In genomic region chr4:81003549-81004240, GRCh38 we compare ENCODE assay signal across 13 cellular contexts. TPM values are rescaled to one million over a fixed set of nuclear protein-coding genes. Genes with fewer than 3 reads are reported as not detected.
DNase-seq lines count a peak whose midpoint lies in the region; ATAC-seq and TF ChIP-seq lines count a peak whose summit lies in the region.
"Had no signal": no experiment of that assay in that cellular context is flagged by ENCODE, and none has a peak within 500 bp of the region (broad histone marks: within the 10 kb centered on the region; RNA-seq: fewer than 3 reads in every experiment).

No MANE protein-coding gene starts in this region.

- H3K4me1 Mint-ChIP-seq in activated CD4-positive, alpha-beta memory T cell treated with anti-CD3 and anti-CD28 coated beads, Interleukin-2, amount 10 ng/mL, durations not matched to agents 7 days and 5 days, result no peaks in the 10 kb centered on the region
- H3K4me1 Mint-ChIP-seq in stimulated activated memory B cell treated with anti-CD40 and anti-IgM and Interleukin-4, amounts not matched to agents 10 μg/mL and 1 μg/mL and 100 μg/mL, for 72 hours, result peaks cover 12% of the 10 kb centered on the region

- no peak overlapping the region for H3K9ac ChIP-seq in SK-N-MC (ENCODE audit: insufficient read length)

- ATAC-seq in GM19467 (IDR thresholded peaks at IDR 0.05; ENCODE audit: unreplicated experiment) (peak; percentile 100), HG03025 (IDR thresholded peaks at IDR 0.05; ENCODE audit: low FRiP score, unreplicated experiment) (peak; percentile 94)
- no peak for ATAC-seq in stimulated activated memory B cell treated with anti-CD40 and anti-IgM and Interleukin-4, amounts not matched to agents 10 μg/mL and 1 μg/mL and 100 μg/mL, for 72 hours

- no peaks in the 10 kb centered on the region for H3K4me1 ChIP-seq in SJCRH30

- H3K27ac ChIP-seq in SK-N-MC (no peak overlapping the region), SJCRH30 (no peak overlapping the region)

- H3K27me3 Mint-ChIP-seq in activated CD4-positive, alpha-beta memory T cell treated with anti-CD3 and anti-CD28 coated beads, Interleukin-2, amount 10 ng/mL, durations not matched to agents 7 days and 5 days, result peaks cover 6% of the 10 kb centered on the region
- peaks cover under 1% of the 10 kb centered on the region for H3K27me3 Mint-ChIP-seq in stimulated activated memory B cell treated with anti-CD40 and anti-IgM and Interleukin-4, amounts not matched to agents 10 μg/mL and 1 μg/mL and 100 μg/mL, for 72 hours
- H3K27me3 Mint-ChIP-seq: IgD-negative memory B cell had no signal

- DNase-seq in GM13977 (ENCODE audit: low spot score) (peak; percentile 5), SK-N-MC (ENCODE audit: low read depth, low spot score) (peak; percentile 32), SJCRH30 (no peak)
- no peak for DNase-seq in activated CD4-positive, alpha-beta memory T cell treated with anti-CD3 and anti-CD28 coated beads, Interleukin-2, amount 10 ng/mL, durations not matched to agents 7 days and 5 days
- no peak for DNase-seq in activated CD4-positive, CD25-positive, alpha-beta regulatory T cell treated with anti-CD3 and anti-CD28 coated beads, Interleukin-2, amount 50 U/mL, for 72 hours
- DNase-seq: erythroblast, kidney glomerular epithelial cell, NCI-H2171 treated with DMSO at 0.1 percent for 48 hours, SIG-M5 had no signal

- H3K27me3 ChIP-seq in SJCRH30, result no peaks in the 10 kb centered on the region

- H3K9me3 ChIP-seq in SK-N-MC (ENCODE audit: low read depth, low read length) (no peaks in the 10 kb centered on the region), SJCRH30 (replicated peaks) (no peaks in the 10 kb centered on the region)

- in situ Hi-C loops in GM13977 (cut with MboI; ENCODE audit: low pct_unique_long_range_greater_than_20kb, low sequenced_read_pairs, unreplicated experiment), result no loop called here

- H3K36me3 ChIP-seq in SK-N-MC (ENCODE audit: insufficient read depth, low read length), result no peaks in the 10 kb centered on the region
- H3K36me3 ChIP-seq in SJCRH30, result no peaks in the 10 kb centered on the region; the same call in 1 of the 2 replicates

- H3K4me3 ChIP-seq in SK-N-MC (no peak overlapping the region), SJCRH30 (no peak overlapping the region)

- H3K36me3 Mint-ChIP-seq in activated CD4-positive, alpha-beta memory T cell treated with anti-CD3 and anti-CD28 coated beads, Interleukin-2, amount 10 ng/mL, durations not matched to agents 7 days and 5 days (ENCODE audit: low read depth), result no peaks in the 10 kb centered on the region
- H3K36me3 Mint-ChIP-seq in stimulated activated memory B cell treated with anti-CD40 and anti-IgM and Interleukin-4, amounts not matched to agents 10 μg/mL and 1 μg/mL and 100 μg/mL, for 72 hours, result no peaks in the 10 kb centered on the region

- peaks cover 4% of the 10 kb centered on the region for H3K9me3 Mint-ChIP-seq in activated CD4-positive, alpha-beta memory T cell treated with anti-CD3 and anti-CD28 coated beads, Interleukin-2, amount 10 ng/mL, durations not matched to agents 7 days and 5 days
- peaks cover 5% of the 10 kb centered on the region for H3K9me3 Mint-ChIP-seq in stimulated activated memory B cell treated with anti-CD40 and anti-IgM and Interleukin-4, amounts not matched to agents 10 μg/mL and 1 μg/mL and 100 μg/mL, for 72 hours

- POLR2A ChIA-PET in activated CD4-positive, alpha-beta memory T cell treated with anti-CD3 and anti-CD28 coated beads, Interleukin-2, amount 10 ng/mL, durations not matched to agents 7 days and 5 days (lab: Charles Lee), result no interaction called here

- H3K4me3 Mint-ChIP-seq in activated CD4-positive, alpha-beta memory T cell treated with anti-CD3 and anti-CD28 coated beads, Interleukin-2, amount 10 ng/mL, durations not matched to agents 7 days and 5 days, result no peak overlapping the region
- H3K4me3 Mint-ChIP-seq in stimulated activated memory B cell treated with anti-CD40 and anti-IgM and Interleukin-4, amounts not matched to agents 10 μg/mL and 1 μg/mL and 100 μg/mL, for 72 hours, result no peak overlapping the region
- H3K4me3 Mint-ChIP-seq: IgD-negative memory B cell had no signal

- CTCF ChIA-PET in activated CD4-positive, alpha-beta memory T cell treated with anti-CD3 and anti-CD28 coated beads, Interleukin-2, amount 10 ng/mL, durations not matched to agents 7 days and 5 days (lab: Charles Lee), result no interaction called here

- no peak overlapping the region for H3K27ac Mint-ChIP-seq in activated CD4-positive, alpha-beta memory T cell treated with anti-CD3 and anti-CD28 coated beads, Interleukin-2, amount 10 ng/mL, durations not matched to agents 7 days and 5 days
- H3K27ac Mint-ChIP-seq in stimulated activated memory B cell treated with anti-CD40 and anti-IgM and Interleukin-4, amounts not matched to agents 10 μg/mL and 1 μg/mL and 100 μg/mL, for 72 hours, result no peak overlapping the region
- H3K27ac Mint-ChIP-seq: IgD-negative memory B cell had no signal

- no peak for TF ChIP-seq CTCF in GM13977 (IDR thresholded peaks at IDR 0.05; ENCODE audit: extremely low read depth, insufficient read depth, missing control alignments)

RNA-seq across cellular contexts. Expression of gene BMP3, which starts 26.8 kb away (rescaled TPM):
- total RNA-seq in activated CD4-positive, alpha-beta memory T cell treated with anti-CD3 and anti-CD28 coated beads, Interleukin-2, amount 10 ng/mL, durations not matched to agents 7 days and 5 days, result not detected
- 0.53 and 0.59 TPM in 2 replicates for total RNA-seq in SJCRH30 (2014; rRNA removed; shearing (Covaris generic))

Comparison
In these comparisons a context has a peak if more than half of its experiments do, and no peak if none do; other contexts are left out.
1. DNase-seq: peak in GM13977 (single experiment) and SK-N-MC (single experiment); none in activated CD4-positive, alpha-beta memory T cell treated with anti-CD3 and anti-CD28 coated beads, Interleukin-2, amount 10 ng/mL, durations not matched to agents 7 days and 5 days (single experiment), SJCRH30 (0 of 2) and activated CD4-positive, CD25-positive, alpha-beta regulatory T cell treated with anti-CD3 and anti-CD28 coated beads, Interleukin-2, amount 50 U/mL, for 72 hours (single experiment).